Comparison of ENCODE assay signal across 29 cellular contexts in genomic region chr11:61906522-61906909, GRCh38. TPM values are rescaled to one million over a fixed set of nuclear protein-coding genes. Genes with fewer than 3 reads are reported as not detected.
"Had no signal": no experiment of that assay in that cellular context is flagged by ENCODE, and none has a peak within 500 bp of the region (broad histone marks: within the 10 kb centered on the region; RNA-seq: fewer than 3 reads in every experiment).

No MANE protein-coding gene starts in this region.

- H3K27me3 Mint-ChIP-seq: activated CD4-positive, alpha-beta memory T cell treated with anti-CD3 and anti-CD28 coated beads for 36 hours; activated CD4-positive, alpha-beta T cell treated with anti-CD3 and anti-CD28 coated beads, Interleukin-2, amount 10 ng/mL, durations not matched to agents 7 days and 5 days; activated naive CD8-positive, alpha-beta T cell had no signal

- H3K4me2 ChIP-seq: SK-N-SH had no signal

- H3K9ac ChIP-seq: SK-N-SH had no signal

- H3K27ac ChIP-seq: SJCRH30, VCaP had no signal

- H3K4me1 Mint-ChIP-seq: activated CD4-positive, alpha-beta T cell treated with anti-CD3 and anti-CD28 coated beads, Interleukin-2, amount 10 ng/mL, durations not matched to agents 7 days and 5 days had no signal

- H3K9me3 ChIP-seq: MG63, SJCRH30, SK-N-SH had no signal

- H3K4me1 ChIP-seq: SJCRH30 had no signal

- H3K9me3 Mint-ChIP-seq: activated CD4-positive, alpha-beta memory T cell treated with anti-CD3 and anti-CD28 coated beads for 36 hours; activated CD4-positive, alpha-beta T cell treated with anti-CD3 and anti-CD28 coated beads, Interleukin-2, amount 10 ng/mL, durations not matched to agents 7 days and 5 days; activated T-cell treated with anti-CD3 and anti-CD28 coated beads, Interleukin-2, amount 50 U/mL, for 4 hours; brain had no signal

- H3K36me3 ChIP-seq: MG63, SJCRH30 had no signal

- H3K4me3 ChIP-seq: MG63, SJCRH30 had no signal

- FAIRE-seq: astrocyte had no signal

- H3K36me3 Mint-ChIP-seq: activated CD4-positive, alpha-beta memory T cell treated with anti-CD3 and anti-CD28 coated beads for 36 hours; activated naive CD8-positive, alpha-beta T cell; brain had no signal

- H3K4me3 Mint-ChIP-seq: activated CD4-positive, alpha-beta memory T cell treated with anti-CD3 and anti-CD28 coated beads for 36 hours; activated CD4-positive, alpha-beta T cell treated with anti-CD3 and anti-CD28 coated beads, Interleukin-2, amount 10 ng/mL, durations not matched to agents 7 days and 5 days; activated naive CD8-positive, alpha-beta T cell; activated T-cell treated with anti-CD3 and anti-CD28 coated beads, Interleukin-2, amount 50 U/mL, for 4 hours; brain had no signal

- H3K27me3 ChIP-seq: MG63, SJCRH30 had no signal

- H3K27ac Mint-ChIP-seq: activated CD4-positive, alpha-beta memory T cell treated with anti-CD3 and anti-CD28 coated beads for 36 hours; activated CD4-positive, alpha-beta T cell treated with anti-CD3 and anti-CD28 coated beads, Interleukin-2, amount 10 ng/mL, durations not matched to agents 7 days and 5 days; activated naive CD8-positive, alpha-beta T cell had no signal

- DNase-seq: activated CD4-positive, alpha-beta memory T cell treated with anti-CD3 and anti-CD28 coated beads for 36 hours; activated CD4-positive, alpha-beta T cell treated with anti-CD3 and anti-CD28 coated beads, Interleukin-2, amount 10 ng/mL, durations not matched to agents 7 days and 5 days; activated CD4-positive, CD25-positive, alpha-beta regulatory T cell; activated CD8-positive, alpha-beta memory T cell treated with anti-CD3 and anti-CD28 coated beads for 24 hours; activated effector memory CD4-positive, alpha-beta T cell treated with anti-CD3 and anti-CD28 coated beads, Interleukin-2, amount 50 U/mL, for 16 hours; activated naive CD4-positive, alpha-beta T cell treated with Interleukin-2 at 50 U/mL for 16 hours; activated T-cell treated with anti-CD3 and anti-CD28 coated beads, Interleukin-2, amount 50 U/mL, for 4 hours; amygdala; MG63; MV-4-11; NCI-H1092 treated with DMSO at 0.1 percent for 48 hours; NCI-H1417 treated with DMSO at 0.1 percent for 48 hours; NCI-H1694 treated with DMSO at 0.1 percent for 48 hours; NCI-H2029 treated with DMSO at 0.1 percent for 48 hours; NCI-H345; NCI-H510A; NCI-H526 treated with DMSO at 0.1 percent for 48 hours; NCI-H82; OCI-M1; RPMI8226; SJCRH30; SK-N-SH; T-helper 1 cell had no signal

- ATAC-seq: activated T-cell treated with anti-CD3 and anti-CD28 coated beads, Interleukin-2, amount 50 U/mL, for 4 hours; Panc1 had no signal

RNA-seq across cellular contexts. Expression of gene RAB3IL1, which starts 10.8 kb away (rescaled TPM):
- total RNA-seq: activated CD4-positive, alpha-beta T cell treated with anti-CD3 and anti-CD28 coated beads, Interleukin-2, amount 10 ng/mL, durations not matched to agents 7 days and 5 days; T-helper 2 cell treated with Interferon-gamma antibody and Interleukin-4, amounts not matched to agents 100 ng/mL and 5 ng/mL, for 36 hours had no signal

RNA-seq across cellular contexts. Expression of gene BEST1, which starts 43.6 kb away (rescaled TPM):
- total RNA-seq: activated CD4-positive, alpha-beta T cell treated with anti-CD3 and anti-CD28 coated beads, Interleukin-2, amount 10 ng/mL, durations not matched to agents 7 days and 5 days; activated T-cell treated with anti-CD3 and anti-CD28 coated beads, Interleukin-2, amount 50 U/mL, for 4 hours; T-helper 2 cell treated with Interferon-gamma antibody and Interleukin-4, amounts not matched to agents 100 ng/mL and 5 ng/mL, for 36 hours had no signal
